12 cellular contexts compared by ENCODE assay signal in genomic region chr3:179236676-179237301, GRCh38. TPM values are rescaled to one million over a fixed set of nuclear protein-coding genes. Genes with fewer than 3 reads are reported as not detected.
DNase-seq lines count a peak whose midpoint lies in the region; ATAC-seq, FAIRE-seq and TF ChIP-seq lines count a peak whose summit lies in the region.
"Had no signal": no experiment of that assay in that cellular context is flagged by ENCODE, and none has a peak within 500 bp of the region (broad histone marks: within the 10 kb centered on the region; RNA-seq: fewer than 3 reads in every experiment).

No MANE protein-coding gene starts in this region.

- no peaks in the 10 kb centered on the region for H3K27me3 ChIP-seq in brain microvascular endothelial cell (replicated peaks)

- H3K27me3 Mint-ChIP-seq in activated naive CD8-positive, alpha-beta T cell treated with anti-CD3 and anti-CD28 coated beads for 36 hours: no peaks in the 10 kb centered on the region
- no peaks in the 10 kb centered on the region for H3K27me3 Mint-ChIP-seq in activated CD4-positive, alpha-beta memory T cell treated with anti-CD3 and anti-CD28 coated beads, Interleukin-2, amount 10 ng/mL, durations not matched to agents 7 days and 5 days

- in situ Hi-C loops in brain microvascular endothelial cell (cut with HindIII; ENCODE audit: low pct_ligation_motif_present, low sequenced_read_pairs): no loop called here

- H3K4me3 ChIP-seq in brain microvascular endothelial cell (ENCODE audit: low read depth, low read length): no peak overlapping the region

- POLR2A ChIA-PET in activated CD4-positive, alpha-beta memory T cell treated with anti-CD3 and anti-CD28 coated beads, Interleukin-2, amount 10 ng/mL, durations not matched to agents 7 days and 5 days (lab: Charles Lee): no interaction called here

- H3K4me3 Mint-ChIP-seq in activated naive CD8-positive, alpha-beta T cell treated with anti-CD3 and anti-CD28 coated beads for 36 hours: no peak overlapping the region
- no peak overlapping the region for H3K4me3 Mint-ChIP-seq in activated CD4-positive, alpha-beta memory T cell treated with anti-CD3 and anti-CD28 coated beads, Interleukin-2, amount 10 ng/mL, durations not matched to agents 7 days and 5 days

- H3K36me3 ChIP-seq in brain microvascular endothelial cell (replicated peaks): no peaks in the 10 kb centered on the region
- H3K36me3 ChIP-seq: WERI-Rb-1 had no signal

- H3K27ac ChIP-seq in brain microvascular endothelial cell: no peak overlapping the region
- H3K27ac ChIP-seq: WERI-Rb-1 had no signal

- H3K27ac Mint-ChIP-seq in activated naive CD8-positive, alpha-beta T cell treated with anti-CD3 and anti-CD28 coated beads for 36 hours: peak overlapping the region; percentile 26
- no peak overlapping the region for H3K27ac Mint-ChIP-seq in activated CD4-positive, alpha-beta memory T cell treated with anti-CD3 and anti-CD28 coated beads, Interleukin-2, amount 10 ng/mL, durations not matched to agents 7 days and 5 days

- no peaks in the 10 kb centered on the region for H3K9me3 Mint-ChIP-seq in activated naive CD8-positive, alpha-beta T cell treated with anti-CD3 and anti-CD28 coated beads for 36 hours
- no peaks in the 10 kb centered on the region for H3K9me3 Mint-ChIP-seq in activated CD4-positive, alpha-beta memory T cell treated with anti-CD3 and anti-CD28 coated beads, Interleukin-2, amount 10 ng/mL, durations not matched to agents 7 days and 5 days

- no peak for DNase-seq in activated naive CD8-positive, alpha-beta T cell treated with anti-CD3 and anti-CD28 coated beads for 36 hours
- no peak for DNase-seq in activated CD4-positive, alpha-beta memory T cell treated with anti-CD3 and anti-CD28 coated beads, Interleukin-2, amount 10 ng/mL, durations not matched to agents 7 days and 5 days
- DNase-seq in NCI-H146 (lab: John Stamatoyannopoulos, UW) (no peak), brain microvascular endothelial cell (no peak), frontal cortex (ENCODE audit: low spot score in 2 of 2) (no peak)
- DNase-seq: EL; NCI-H526 treated with DMSO at 0.1 percent for 48 hours; stimulated activated CD4-positive, alpha-beta T cell treated with anti-CD3 and anti-CD28 coated beads, Interleukin-1b, Interleukin-23, amount 100 ng/mL, for 48 hours; WERI-Rb-1 had no signal

- H3K4me1 Mint-ChIP-seq in activated naive CD8-positive, alpha-beta T cell treated with anti-CD3 and anti-CD28 coated beads for 36 hours: peaks cover 5% of the 10 kb centered on the region
- H3K4me1 Mint-ChIP-seq in activated CD4-positive, alpha-beta memory T cell treated with anti-CD3 and anti-CD28 coated beads, Interleukin-2, amount 10 ng/mL, durations not matched to agents 7 days and 5 days: peaks cover 4% of the 10 kb centered on the region

- no peak for TF ChIP-seq CTCF in brain microvascular endothelial cell (IDR thresholded peaks at IDR 0.05; ENCODE audit: low read depth, low read length, missing control alignments)

- peaks cover 12% of the 10 kb centered on the region for H3K36me3 Mint-ChIP-seq in activated naive CD8-positive, alpha-beta T cell treated with anti-CD3 and anti-CD28 coated beads for 36 hours
- H3K36me3 Mint-ChIP-seq in activated CD4-positive, alpha-beta memory T cell treated with anti-CD3 and anti-CD28 coated beads, Interleukin-2, amount 10 ng/mL, durations not matched to agents 7 days and 5 days (ENCODE audit: low read depth): peaks cover 15% of the 10 kb centered on the region

- no peak for FAIRE-seq in frontal cortex (lab: Jason Lieb, UNC)

- ATAC-seq in GM18858 (IDR thresholded peaks at IDR 0.05; ENCODE audit: unreplicated experiment) (peak; percentile 76), GM21529 (IDR thresholded peaks at IDR 0.05; ENCODE audit: unreplicated experiment) (peak; percentile 80), HG03432 (IDR thresholded peaks at IDR 0.05; ENCODE audit: unreplicated experiment) (peak; percentile 88)

- CTCF ChIA-PET in activated CD4-positive, alpha-beta memory T cell treated with anti-CD3 and anti-CD28 coated beads, Interleukin-2, amount 10 ng/mL, durations not matched to agents 7 days and 5 days (lab: Charles Lee): no interaction called here

RNA-seq across cellular contexts. Expression of gene KCNMB3, which starts 14.1 kb away (rescaled TPM):
- total RNA-seq in activated naive CD8-positive, alpha-beta T cell treated with anti-CD3 and anti-CD28 coated beads for 36 hours: under 1 TPM; 0.72 to 0.74 TPM
- 1 to 10 TPM in 1 of 2 experiments, under 1 TPM in 1; 0.60 to 1.3 TPM for total RNA-seq in activated CD4-positive, alpha-beta memory T cell treated with anti-CD3 and anti-CD28 coated beads, Interleukin-2, amount 10 ng/mL, durations not matched to agents 7 days and 5 days
- total RNA-seq in frontal cortex: 2.0 TPM
